19 cellular contexts compared by ENCODE assay signal in genomic region chr3:53320697-53321096, GRCh38. TPM values are rescaled to one million over a fixed set of nuclear protein-coding genes. Genes with fewer than 3 reads are reported as not detected.
DNase-seq lines count a peak whose midpoint lies in the region; ATAC-seq and TF ChIP-seq lines count a peak whose summit lies in the region.
"Had no signal": no experiment of that assay in that cellular context is flagged by ENCODE, and none has a peak within 500 bp of the region (broad histone marks: within the 10 kb centered on the region; RNA-seq: fewer than 3 reads in every experiment).

No MANE protein-coding gene starts in this region.

- no peaks in the 10 kb centered on the region for H3K9me3 ChIP-seq in heart left ventricle
- no peaks in the 10 kb centered on the region for H3K9me3 ChIP-seq in skeletal muscle tissue (ENCODE audit: control insufficient read depth in 3 of 3, low read length in 3 of 3)
- H3K9me3 ChIP-seq: gastroesophageal sphincter, stomach had no signal

- no peak for TF ChIP-seq POLR2A in heart left ventricle (IDR thresholded peaks at IDR 0.05)

- peak in 7 of 12 donors; percentile 20 to 33 (median 28) for TF ChIP-seq CTCF in heart left ventricle (IDR thresholded peaks at IDR 0.05)

- peak; percentile 9 for DNase-seq in DMS53 (lab: John Stamatoyannopoulos, UW)
- no peak for DNase-seq in DMS53 treated with DMSO at 0.1 percent for 48 hours (lab: John Stamatoyannopoulos, UW; ENCODE audit: unreplicated experiment)
- peak; percentile 50 for DNase-seq in NCI-H510A (lab: John Stamatoyannopoulos, UW)
- DNase-seq in heart left ventricle: peak in 4 of 5 donors; percentile 27 to 56 (median 48)
- DNase-seq in hypothalamus (lab: John Stamatoyannopoulos, UW): no peak
- DNase-seq: activated CD4-positive, alpha-beta T cell treated with anti-CD3 and anti-CD28 coated beads for 48 hours; activated naive CD4-positive, alpha-beta T cell treated with anti-CD3 and anti-CD28 coated beads, Interleukin-2, amount 10 ng/mL, durations not matched to agents 7 days and 5 days; NCI-H146; stomach; T1000 had no signal

- WGBS in heart left ventricle, 4 donors: 55 to 71% (median 60%) methylated on average over 5 of the region's 5 CpGs

- H3K27me3 ChIP-seq in heart left ventricle: no peaks in the 10 kb centered on the region
- H3K27me3 ChIP-seq in skeletal muscle tissue (ENCODE audit: control insufficient read depth in 3 of 3, insufficient read depth in 3 of 3, low read length in 3 of 3): no peaks in the 10 kb centered on the region
- H3K27me3 ChIP-seq: gastroesophageal sphincter, stomach had no signal

- H3K4me1 ChIP-seq in heart left ventricle (peaks cover 0 to 46% (median 18%) of the 10 kb centered on the region in 12 donors), skeletal muscle tissue (ENCODE audit: control insufficient read depth in 3 of 3, insufficient read depth in 3 of 3, low read length in 3 of 3) (peaks cover 24 to 26% (median 25%) of the 10 kb centered on the region in 3 donors)

- peak; percentile 74 to 84 (median 81) for ATAC-seq in heart left ventricle
- no peak for ATAC-seq in HG03175 (IDR thresholded peaks at IDR 0.05; ENCODE audit: unreplicated experiment)
- ATAC-seq in HG02840 (IDR thresholded peaks at IDR 0.05; ENCODE audit: low FRiP score, unreplicated experiment): no peak
- ATAC-seq: gastroesophageal sphincter, GM12878, HCT116, K562 had no signal

- H3K4me3 ChIP-seq in heart left ventricle (no peak overlapping the region), skeletal muscle tissue (ENCODE audit: low read length in 3 of 3) (no peak overlapping the region)
- H3K4me3 ChIP-seq: gastroesophageal sphincter, GM12878, K562, stomach had no signal

- H3K36me3 ChIP-seq in heart left ventricle: peaks cover 0 to 46% (median 32%) of the 10 kb centered on the region in 9 donors
- peaks cover 3 to 12% (median 8%) of the 10 kb centered on the region in 3 donors for H3K36me3 ChIP-seq in skeletal muscle tissue (ENCODE audit: control insufficient read depth in 3 of 3, insufficient read depth in 3 of 3, low read length in 3 of 3)

- H3K27ac ChIP-seq in heart left ventricle (peak overlapping the region in 10 of 12 donors; percentile 15 to 79 (median 62)), skeletal muscle tissue (ENCODE audit: low read depth, low read length) (peak overlapping the region; percentile 89)
- H3K27ac ChIP-seq: 22Rv1, C4-2B, stomach had no signal

- intact Hi-C loops in heart left ventricle (cut with DNase I): no loop called here

- H3K9ac ChIP-seq in skeletal muscle tissue (ENCODE audit: low read depth in 1 of 3, low read length in 3 of 3): peak overlapping the region; percentile 34 to 41 (median 40)

RNA-seq across cellular contexts. Expression of gene DCP1A, which starts 26.6 kb away (rescaled TPM):
- 10 to 100 TPM; 13.2 to 23.7 (median 16.9) TPM for total RNA-seq in heart left ventricle
- 10 to 100 TPM in 1 of 2 donors, 1 to 10 TPM in 1; 5.8 to 10.8 TPM for polyA plus RNA-seq in heart left ventricle
- total RNA-seq in skeletal muscle tissue: 8.4 TPM

Comparison
In these comparisons a context has a peak if more than half of its experiments do, and no peak if none do; other contexts are left out.
1. DNase-seq: peak in DMS53 (single experiment), NCI-H510A (single experiment) and heart left ventricle (4 of 5); none in DMS53 treated with DMSO at 0.1 percent for 48 hours (single experiment) and hypothalamus (0 of 51).
2. ATAC-seq: peak in heart left ventricle (4 of 4); none in HG03175 (single experiment) and HG02840 (single experiment).